Comparison of ENCODE assay signal across 10 cellular contexts in the genomic region with DNA sequence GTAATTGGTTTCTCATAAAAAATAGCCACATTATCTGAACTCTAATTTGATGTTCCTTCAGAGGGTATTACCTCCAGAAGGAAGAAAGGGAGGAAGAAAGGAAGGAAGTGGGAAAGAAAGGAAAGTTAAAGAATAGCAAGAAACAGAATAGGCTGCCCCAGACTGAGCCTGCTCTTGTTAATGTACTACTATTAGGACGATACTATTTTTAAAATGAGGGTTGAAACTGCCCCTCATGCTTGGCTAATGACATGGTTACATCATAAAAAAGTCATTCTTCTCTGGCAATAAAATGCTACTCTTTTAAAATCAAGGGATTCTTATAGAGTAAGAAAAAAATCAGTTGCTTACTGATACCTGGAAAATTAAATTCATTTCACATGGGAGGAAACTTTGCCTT.
"Had no signal": no experiment of that assay in that cellular context is flagged by ENCODE, and none has a peak within 500 bp of the region (broad histone marks: within the 10 kb centered on the region; RNA-seq: fewer than 3 reads in every experiment).

No MANE protein-coding gene starts in this region.

- H3K4me3 ChIP-seq: heart right ventricle, sigmoid colon, suprapubic skin had no signal

- ATAC-seq: heart right ventricle, left ventricle myocardium superior had no signal

- H3K9me3 ChIP-seq: heart right ventricle, sigmoid colon, suprapubic skin had no signal

- H3K36me3 ChIP-seq: heart right ventricle, sigmoid colon, suprapubic skin had no signal

- DNase-seq: activated CD4-positive, alpha-beta T cell treated with anti-CD3 and anti-CD28 coated beads for 48 hours; activated naive CD4-positive, alpha-beta T cell treated with anti-CD3 and anti-CD28 coated beads for 36 hours; foreskin melanocyte; heart right ventricle; left ventricle myocardium superior; mesendoderm; sigmoid colon; stimulated activated CD4-positive, alpha-beta T cell treated with anti-CD3 and anti-CD28 coated beads, Interleukin-12 subunit alpha, Interleukin-12 subunit beta, amount 100 ng/mL, for 4 hours; stimulated activated naive CD4-positive, alpha-beta T cell treated with Interleukin-2 at 50 U/mL for 16 hours had no signal

- H3K4me1 ChIP-seq: heart right ventricle, sigmoid colon, suprapubic skin had no signal

- H3K27ac ChIP-seq: heart right ventricle, sigmoid colon, suprapubic skin had no signal

- H3K27me3 ChIP-seq: heart right ventricle, sigmoid colon, suprapubic skin had no signal
